Comparison of ENCODE assay signal across 12 cellular contexts in genomic region chr4:42078184-42078801, GRCh38.
DNase-seq lines count a peak whose midpoint lies in the region; ATAC-seq, FAIRE-seq and TF ChIP-seq lines count a peak whose summit lies in the region.
"Had no signal": no experiment of that assay in that cellular context is flagged by ENCODE, and none has a peak within 500 bp of the region (broad histone marks: within the 10 kb centered on the region; RNA-seq: fewer than 3 reads in every experiment).

No MANE protein-coding gene starts in this region.

- no peak for TF ChIP-seq CTCF in sigmoid colon (IDR thresholded peaks at IDR 0.05)

- H3K9me3 ChIP-seq in CD8-positive, alpha-beta memory T cell (ENCODE audit: low read length) = no peaks in the 10 kb centered on the region
- no peaks in the 10 kb centered on the region for H3K9me3 ChIP-seq in sigmoid colon
- H3K9me3 ChIP-seq: transverse colon had no signal

- no peak for DNase-seq in GM18507 (ENCODE audit: extremely low spot score, insufficient read length, low read depth)
- no peak for DNase-seq in DMS79 (lab: John Stamatoyannopoulos, UW)
- DNase-seq in CD8-positive, alpha-beta memory T cell = no peak
- DNase-seq in sigmoid colon = no peak
- no peak for DNase-seq in DMS79 treated with DMSO at 0.1 percent for 48 hours (lab: John Stamatoyannopoulos, UW)
- DNase-seq: islet precursor cell, NCI-H1092, transverse colon had no signal

- peak; percentile 74 for FAIRE-seq in GM18507 (lab: Jason Lieb, UNC)

- POLR2A ChIA-PET in CD8-positive, alpha-beta memory T cell (lab: Charles Lee) = no interaction called here

- no peaks in the 10 kb centered on the region for H3K27me3 Mint-ChIP-seq in CD8-positive, alpha-beta memory T cell
- H3K27me3 Mint-ChIP-seq: B cell had no signal

- intact Hi-C loops in sigmoid colon (cut with DNase I) = no loop called here

- no peak overlapping the region for H3K27ac Mint-ChIP-seq in CD8-positive, alpha-beta memory T cell
- H3K27ac Mint-ChIP-seq: B cell had no signal

- CTCF ChIA-PET in CD8-positive, alpha-beta memory T cell (lab: Charles Lee) = no interaction called here

- TF ChIP-seq POLR2A in sigmoid colon (IDR thresholded peaks at IDR 0.05) = no peak

- H3K4me1 Mint-ChIP-seq in CD8-positive, alpha-beta memory T cell = no peaks in the 10 kb centered on the region

- no peak overlapping the region for H3K4me3 ChIP-seq in CD8-positive, alpha-beta memory T cell (ENCODE audit: low read length)
- H3K4me3 ChIP-seq in sigmoid colon = no peak overlapping the region
- H3K4me3 ChIP-seq: transverse colon had no signal

- H3K36me3 ChIP-seq in CD8-positive, alpha-beta memory T cell (ENCODE audit: insufficient read depth, low read length) = peaks cover 5% of the 10 kb centered on the region
- H3K36me3 ChIP-seq in sigmoid colon = peaks cover 0 to 54% (median 2%) of the 10 kb centered on the region in 4 donors

- H3K9me3 Mint-ChIP-seq in CD8-positive, alpha-beta memory T cell = no peaks in the 10 kb centered on the region

- ATAC-seq in GM19467 (IDR thresholded peaks at IDR 0.05; ENCODE audit: unreplicated experiment) (peak; percentile 81), HG02870 (IDR thresholded peaks at IDR 0.05; ENCODE audit: unreplicated experiment) (peak; percentile 97), HG03460 (IDR thresholded peaks at IDR 0.05; ENCODE audit: unreplicated experiment) (peak; percentile 85)

- H3K27ac ChIP-seq in CD8-positive, alpha-beta memory T cell (ENCODE audit: low read depth, low read length) = no peak overlapping the region
- no peak overlapping the region for H3K27ac ChIP-seq in sigmoid colon
- H3K27ac ChIP-seq: transverse colon had no signal

- no peaks in the 10 kb centered on the region for H3K27me3 ChIP-seq in CD8-positive, alpha-beta memory T cell (ENCODE audit: insufficient read depth, low read length, poor library complexity, severe bottlenecking)
- H3K27me3 ChIP-seq in sigmoid colon = no peaks in the 10 kb centered on the region
- H3K27me3 ChIP-seq: transverse colon had no signal

- H3K4me1 ChIP-seq in CD8-positive, alpha-beta memory T cell (ENCODE audit: insufficient read depth, low read length) = no peaks in the 10 kb centered on the region
- no peaks in the 10 kb centered on the region for H3K4me1 ChIP-seq in sigmoid colon
- H3K4me1 ChIP-seq: transverse colon had no signal

- peaks cover 5 to 50% (median 14%) of the 10 kb centered on the region in 3 donors for H3K36me3 Mint-ChIP-seq in CD8-positive, alpha-beta memory T cell

- TF ChIP-seq EP300 in sigmoid colon (IDR thresholded peaks at IDR 0.05) = no peak

- no peak overlapping the region for H3K4me3 Mint-ChIP-seq in CD8-positive, alpha-beta memory T cell
- H3K4me3 Mint-ChIP-seq: B cell had no signal
